ENCODE assay signal across 13 cellular contexts in genomic region chr7:50651227-50651989, GRCh38.
DNase-seq lines count a peak whose midpoint lies in the region; ATAC-seq and TF ChIP-seq lines count a peak whose summit lies in the region.
"Had no signal": no experiment of that assay in that cellular context is flagged by ENCODE, and none has a peak within 500 bp of the region (broad histone marks: within the 10 kb centered on the region; RNA-seq: fewer than 3 reads in every experiment).

No MANE protein-coding gene starts in this region.

- no peak overlapping the region for H3K27ac ChIP-seq in foreskin keratinocyte
- H3K27ac ChIP-seq: SJSA1 had no signal

- DNase-seq in iris pigment epithelial cell (ENCODE audit: low read depth) (peak; percentile 33), UCSD-AML1 (lab: John Stamatoyannopoulos, UW; ENCODE audit: unreplicated experiment) (no peak), foreskin keratinocyte (no peak)
- no peak for DNase-seq in activated naive CD4-positive, alpha-beta T cell (lab: John Stamatoyannopoulos, UW)
- no peak for DNase-seq in stimulated activated CD4-positive, alpha-beta T cell treated with anti-CD3 and anti-CD28 coated beads, Interleukin-2, amount 100 ng/mL, for 24 hours
- DNase-seq: DND-41, H7, NCI-H82 had no signal

- no peak for TF ChIP-seq CTCF in foreskin keratinocyte (conservative IDR thresholded peaks at IDR 0.05)

- no peaks in the 10 kb centered on the region for H3K27me3 ChIP-seq in foreskin keratinocyte
- H3K27me3 ChIP-seq: SJSA1 had no signal

- H3K4me1 ChIP-seq in foreskin keratinocyte, result peaks cover 6% of the 10 kb centered on the region
- H3K4me1 ChIP-seq: SJSA1 had no signal

- ATAC-seq in GM18867 (IDR thresholded peaks at IDR 0.05; ENCODE audit: unreplicated experiment), result peak; percentile 85
- ATAC-seq in GM21786 (IDR thresholded peaks at IDR 0.05; ENCODE audit: unreplicated experiment), result peak; percentile 67
- ATAC-seq in HG03432 (IDR thresholded peaks at IDR 0.05; ENCODE audit: unreplicated experiment), result peak; percentile 66
- ATAC-seq in foreskin keratinocyte, result no peak
- ATAC-seq: WTC11 had no signal
